8 cellular contexts compared by ENCODE assay signal in genomic region chr1:200306954-200307754, GRCh38.
DNase-seq lines count a peak whose midpoint lies in the region; ATAC-seq, FAIRE-seq and TF ChIP-seq lines count a peak whose summit lies in the region.

No MANE protein-coding gene starts in this region.

- H3K9ac ChIP-seq in OCI-LY1 (ENCODE audit: low read length) (no peak overlapping the region), mammary epithelial cell (ENCODE audit: insufficient read depth, low read length) (no peak overlapping the region)

- peak in 1 of 7 experiments; percentile 11 for DNase-seq in CD8-positive, alpha-beta T cell
- DNase-seq in GM18507 (ENCODE audit: extremely low spot score, insufficient read length, low read depth) (peak; percentile 20), mammary epithelial cell (no peak), lung microvascular endothelial cell (ENCODE audit: low read depth in 2 of 2) (peak; percentile 54 to 70)
- DNase-seq in effector CD4-positive, alpha-beta T cell, result no peak

- no peaks in the 10 kb centered on the region for H3K9me3 ChIP-seq in CD8-positive, alpha-beta T cell (ENCODE audit: low read length)
- H3K9me3 ChIP-seq in OCI-LY1 (ENCODE audit: low read length) (no peaks in the 10 kb centered on the region), mammary epithelial cell (replicated peaks; ENCODE audit: insufficient read depth, low read length) (no peaks in the 10 kb centered on the region)

- no peak overlapping the region for H3K4me3 ChIP-seq in CD8-positive, alpha-beta T cell (ENCODE audit: low read depth, low read length)
- no peak overlapping the region for H3K4me3 ChIP-seq in OCI-LY1 (ENCODE audit: low read depth, low read length, poor library complexity, severe bottlenecking)
- H3K4me3 ChIP-seq in mammary epithelial cell (replicated peaks in 1 of 3; ENCODE audit: insufficient read depth in 1 of 3, low read depth in 2 of 3, low read length in 3 of 3), result no peak overlapping the region

- H3F3A ChIP-seq in OCI-LY1 (ENCODE audit: insufficient read depth, low read length), result no peaks in the 10 kb centered on the region

- peaks cover 12% of the 10 kb centered on the region for H3K4me1 Mint-ChIP-seq in CD8-positive, alpha-beta T cell (ENCODE audit: low read depth)

- H3K79me2 ChIP-seq in OCI-LY1 (ENCODE audit: insufficient read depth, low read length) (no peaks in the 10 kb centered on the region), mammary epithelial cell (ENCODE audit: insufficient read depth, low read length) (no peaks in the 10 kb centered on the region)

- no peaks in the 10 kb centered on the region for H3K27me3 Mint-ChIP-seq in CD8-positive, alpha-beta T cell (ENCODE audit: low read depth)

- peak; percentile 72 for FAIRE-seq in GM18507 (lab: Jason Lieb, UNC)

- POLR2A ChIA-PET in CD8-positive, alpha-beta T cell (lab: Charles Lee), result no interaction called here

- peak; percentile 64 for ATAC-seq in CD8-positive, alpha-beta T cell
- ATAC-seq in HG03342 (IDR thresholded peaks at IDR 0.05; ENCODE audit: unreplicated experiment) (peak; percentile 64), HG03097 (IDR thresholded peaks at IDR 0.05; ENCODE audit: low FRiP score, unreplicated experiment) (no peak)

- no peaks in the 10 kb centered on the region for H3K36me3 ChIP-seq in CD8-positive, alpha-beta T cell (ENCODE audit: insufficient read depth, low read length)
- H3K36me3 ChIP-seq in OCI-LY1 (ENCODE audit: insufficient read depth, low read length) (no peaks in the 10 kb centered on the region), mammary epithelial cell (ENCODE audit: insufficient read depth, low read length) (no peaks in the 10 kb centered on the region)

- no peak overlapping the region for H3K27ac Mint-ChIP-seq in CD8-positive, alpha-beta T cell

- no peaks in the 10 kb centered on the region for H4K20me1 ChIP-seq in OCI-LY1 (ENCODE audit: insufficient read depth, low read length)
- H4K20me1 ChIP-seq in mammary epithelial cell (ENCODE audit: insufficient read depth, low read length), result no peaks in the 10 kb centered on the region

- BruUV-seq in mammary epithelial cell (replicated peaks; lab: Mats Ljungman, UMichigan), result no TSS peak

- H3K27ac ChIP-seq in CD8-positive, alpha-beta T cell (ENCODE audit: low read depth, low read length), result no peak overlapping the region
- H3K27ac ChIP-seq in OCI-LY1 (ENCODE audit: low read depth, low read length, poor library complexity, severe bottlenecking) (no peak overlapping the region), mammary epithelial cell (ENCODE audit: insufficient read depth, low read depth, low read length) (no peak overlapping the region)

- peak; percentile 91 for TF ChIP-seq CTCF in CD8-positive, alpha-beta T cell (IDR thresholded peaks at IDR 0.05)
- peak; percentile 93 for TF ChIP-seq CTCF in OCI-LY1 (IDR thresholded peaks at IDR 0.05; ENCODE audit: low read length)
- TF ChIP-seq CTCF in mammary epithelial cell (conservative IDR thresholded peaks at IDR 0.05 in 1 of 2, IDR thresholded peaks at IDR 0.05 in 1 of 2; ENCODE audit: extremely low read depth in 1 of 2, insufficient read depth in 1 of 2, low read depth in 1 of 2, low read length in 2 of 2), result peak; percentile 82 to 83

- peak overlapping the region; percentile 53 for H3K4me3 Mint-ChIP-seq in CD8-positive, alpha-beta T cell

- WGBS in mammary epithelial cell (ENCODE audit: low coverage, missing lambda C conversion rate), result 32% methylated on average over 8 of the region's 8 CpGs

- H3K9me3 Mint-ChIP-seq in CD8-positive, alpha-beta T cell, result no peaks in the 10 kb centered on the region

- H3K27me3 ChIP-seq in CD8-positive, alpha-beta T cell (ENCODE audit: insufficient read depth, low read length), result no peaks in the 10 kb centered on the region
- H3K27me3 ChIP-seq in OCI-LY1 (ENCODE audit: insufficient read depth, low read length), result no peaks in the 10 kb centered on the region
- H3K27me3 ChIP-seq in mammary epithelial cell (ENCODE audit: insufficient read depth, low read length), result no peaks in the 10 kb centered on the region

- dilution Hi-C loops in mammary epithelial cell (cut with HindIII; ENCODE audit: low sequenced_read_pairs), result no loop called here

- intact Hi-C loops in CD8-positive, alpha-beta T cell (cut with DNase I, micrococcal nuclease), result loop anchor here (1.0 to 10.0 kb wide), 5 partner anchors 49 to 1702 kb away; no protein-coding TSS in a partner anchor
- intact Hi-C loops in mammary epithelial cell (cut with micrococcal nuclease), result no loop called here

- in situ Hi-C loops in mammary epithelial cell (cut with MboI; ENCODE audit: low sequenced_read_pairs in 2 of 2), result no loop called here

- peaks cover 8% of the 10 kb centered on the region for H3K36me3 Mint-ChIP-seq in CD8-positive, alpha-beta T cell

- H2AFZ ChIP-seq in OCI-LY1 (ENCODE audit: low read length) (no peak overlapping the region), mammary epithelial cell (ENCODE audit: low read depth, low read length) (peak overlapping the region; percentile 68)

- peaks cover 10% of the 10 kb centered on the region for H3K4me1 ChIP-seq in CD8-positive, alpha-beta T cell (ENCODE audit: insufficient read depth, low read length)
- H3K4me1 ChIP-seq in OCI-LY1 (ENCODE audit: insufficient read depth, low read length, severe bottlenecking) (peaks cover 15% of the 10 kb centered on the region), mammary epithelial cell (ENCODE audit: insufficient read depth, low read length) (no peaks in the 10 kb centered on the region)

- CTCF ChIA-PET in CD8-positive, alpha-beta T cell (lab: Charles Lee), result interaction anchor here (0.6 to 4.6 kb wide), 18 partner anchors 9 to 170 kb away, joined by 3 to 24 read pairs (median 4); no protein-coding TSS in a partner anchor
- CTCF ChIA-PET in mammary epithelial cell (lab: Charles Lee; ENCODE audit: low non-redundant PET), result no interaction called here

- peak overlapping the region; percentile 41; the same call in 1 of the 2 replicates for H3K4me2 ChIP-seq in OCI-LY1 (ENCODE audit: low read length)
- no peak overlapping the region for H3K4me2 ChIP-seq in mammary epithelial cell (ENCODE audit: insufficient read depth, low read depth, low read length)

- H3K9me2 ChIP-seq in OCI-LY1 (ENCODE audit: low read depth, low read length), result no peaks in the 10 kb centered on the region

Comparison
In these comparisons a context has a peak if more than half of its experiments do, and no peak if none do; other contexts are left out.
1. DNase-seq: peak in GM18507 (single experiment) and lung microvascular endothelial cell (2 of 2); none in mammary epithelial cell (single experiment) and effector CD4-positive, alpha-beta T cell (single experiment).
2. Peak in every context shown above with its lines, with median percentiles within 50 percentile points of each other: CTCF ChIP-seq.